Comparison of ENCODE assay signal across 13 cellular contexts in the genomic region with DNA sequence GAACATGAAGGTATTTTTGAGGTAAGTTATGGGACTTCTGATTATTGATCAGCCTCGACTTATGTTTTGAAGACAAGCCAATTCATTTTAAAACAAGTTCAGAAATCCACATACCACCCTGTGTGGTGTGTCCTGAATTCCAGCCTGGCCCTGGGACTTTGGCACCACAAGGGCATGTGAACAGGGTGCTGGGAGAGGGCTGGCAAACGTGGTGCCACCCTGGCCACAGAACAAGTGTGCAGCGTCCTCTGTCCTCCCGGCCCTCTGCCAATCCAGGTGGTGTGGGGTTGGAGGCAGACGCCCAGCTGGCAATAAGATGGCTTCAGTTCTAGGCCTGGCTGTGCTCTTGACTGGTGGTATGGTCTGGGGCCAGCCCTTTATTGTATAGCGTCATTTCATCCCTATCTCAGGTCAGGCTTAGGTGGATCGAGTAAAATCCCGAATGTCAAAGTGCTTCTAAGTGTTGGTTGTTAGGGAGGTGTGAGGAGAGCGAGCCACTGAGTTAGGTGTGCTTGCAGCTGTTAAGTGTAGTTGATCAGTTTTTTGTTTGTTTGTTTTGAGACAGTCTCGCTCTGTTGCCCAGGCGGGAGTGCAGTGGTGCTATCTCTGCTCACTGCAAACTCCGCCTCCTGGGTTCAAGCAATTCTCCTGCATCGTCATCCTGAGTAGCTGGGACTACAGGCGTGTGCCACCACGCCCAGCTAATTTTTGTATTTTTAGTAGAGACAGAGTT.
DNase-seq lines count a peak whose midpoint lies in the region; ATAC-seq and TF ChIP-seq lines count a peak whose summit lies in the region.
"Had no signal": no experiment of that assay in that cellular context is flagged by ENCODE, and none has a peak within 500 bp of the region (broad histone marks: within the 10 kb centered on the region; RNA-seq: fewer than 3 reads in every experiment).

No MANE protein-coding gene starts in this region.

- no peak overlapping the region for H3K4me3 Mint-ChIP-seq in memory B cell
- H3K4me3 Mint-ChIP-seq: CD4-positive, alpha-beta T cell had no signal

- ATAC-seq in left ventricle myocardium superior: peak; percentile 41
- no peak for ATAC-seq in memory B cell (ENCODE audit: low read depth)
- peak; percentile 55 to 79 (median 65) for ATAC-seq in psoas muscle
- no peak for ATAC-seq in esophagus mucosa
- ATAC-seq in HG03520 (IDR thresholded peaks at IDR 0.05; ENCODE audit: unreplicated experiment): no peak
- ATAC-seq: GM12878 had no signal

- DNase-seq in left ventricle myocardium superior: no peak
- DNase-seq in left ventricle myocardium inferior: no peak
- DNase-seq in memory B cell (ENCODE audit: low spot score in 2 of 2): no peak
- peak in 1 of 2 donors; percentile 21 for DNase-seq in psoas muscle
- DNase-seq in HCEC 1CT: no peak
- DNase-seq: ACHN; CD4-positive, alpha-beta T cell; DMS79 had no signal

- H3K9ac ChIP-seq in OCI-LY3 (ENCODE audit: low read length): no peak overlapping the region
- H3K9ac ChIP-seq: BLaER1 treated with 17β-estradiol and CSF1 and Interleukin-3, amounts not matched to agents 10 nM and 100 nM had no signal

- H2AFZ ChIP-seq in OCI-LY3 (ENCODE audit: low read depth, low read length): no peak overlapping the region

- TF ChIP-seq CTCF in left ventricle myocardium inferior (IDR thresholded peaks at IDR 0.05; ENCODE audit: borderline replicate concordance): no peak
- no peak for TF ChIP-seq CTCF in OCI-LY3 (IDR thresholded peaks at IDR 0.05; ENCODE audit: low read depth, low read length)
- TF ChIP-seq CTCF in psoas muscle (IDR thresholded peaks at IDR 0.05): no peak

- no peaks in the 10 kb centered on the region for H3K9me3 ChIP-seq in left ventricle myocardium inferior (replicated peaks)
- no peaks in the 10 kb centered on the region for H3K9me3 ChIP-seq in OCI-LY3 (ENCODE audit: insufficient read depth, low read length)
- no peaks in the 10 kb centered on the region for H3K9me3 ChIP-seq in psoas muscle
- H3K9me3 ChIP-seq: BLaER1 treated with 17β-estradiol and CSF1 and Interleukin-3, amounts not matched to agents 10 nM and 100 nM had no signal

- peaks cover 11% of the 10 kb centered on the region for H3K4me1 Mint-ChIP-seq in memory B cell

- H3K36me3 ChIP-seq in left ventricle myocardium inferior (peaks cover 11% of the 10 kb centered on the region), OCI-LY3 (replicated peaks; ENCODE audit: low read depth, low read length) (peaks cover 37% of the 10 kb centered on the region), psoas muscle (ENCODE audit: insufficient read depth in 1 of 2, low read depth in 1 of 2) (peaks cover 0 to 16% of the 10 kb centered on the region in 2 donors)

- no peaks in the 10 kb centered on the region for H3K27me3 Mint-ChIP-seq in memory B cell
- H3K27me3 Mint-ChIP-seq: CD4-positive, alpha-beta T cell had no signal

- H3K4me1 ChIP-seq in left ventricle myocardium inferior (no peaks in the 10 kb centered on the region), OCI-LY3 (ENCODE audit: low read length) (peaks cover 49% of the 10 kb centered on the region), psoas muscle (peaks cover 13% of the 10 kb centered on the region)

- peaks cover 1% of the 10 kb centered on the region for H3K9me3 Mint-ChIP-seq in memory B cell
- H3K9me3 Mint-ChIP-seq: CD4-positive, alpha-beta T cell had no signal

- H3K27ac ChIP-seq in left ventricle myocardium inferior (replicated peaks) (no peak overlapping the region), OCI-LY3 (ENCODE audit: low read length) (peak overlapping the region; percentile 99; the same call in 1 of the 2 replicates), psoas muscle (no peak overlapping the region)
- H3K27ac ChIP-seq: BLaER1 treated with 17β-estradiol and CSF1 and Interleukin-3, amounts not matched to agents 10 nM and 100 nM had no signal

- H3K79me2 ChIP-seq in OCI-LY3 (ENCODE audit: low read length): peaks cover 22% of the 10 kb centered on the region

- H3K36me3 Mint-ChIP-seq in memory B cell: peaks cover 7% of the 10 kb centered on the region

- 60 to 73% (median 60%) methylated on average over 15 of the region's 15 CpGs for WGBS in psoas muscle, 3 donors

- H3K4me3 ChIP-seq in left ventricle myocardium inferior (no peak overlapping the region), OCI-LY3 (ENCODE audit: low read length) (no peak overlapping the region), psoas muscle (no peak overlapping the region)
- H3K4me3 ChIP-seq: BLaER1 treated with 17β-estradiol and CSF1 and Interleukin-3, amounts not matched to agents 10 nM and 100 nM; GM12878 had no signal

- H4K20me1 ChIP-seq in OCI-LY3 (ENCODE audit: insufficient read depth, low read length): peaks cover 21% of the 10 kb centered on the region; the same call in 1 of the 2 replicates

- H3K27ac Mint-ChIP-seq in memory B cell: peak overlapping the region; percentile 75
- H3K27ac Mint-ChIP-seq: CD4-positive, alpha-beta T cell had no signal

- H3K27me3 ChIP-seq in left ventricle myocardium inferior (ENCODE audit: low read depth) (no peaks in the 10 kb centered on the region), OCI-LY3 (ENCODE audit: low read depth, low read length) (no peaks in the 10 kb centered on the region), psoas muscle (ENCODE audit: insufficient read depth in 3 of 3, low read length in 2 of 3) (no peaks in the 10 kb centered on the region)
- H3K27me3 ChIP-seq: BLaER1 treated with 17β-estradiol and CSF1 and Interleukin-3, amounts not matched to agents 10 nM and 100 nM had no signal

- intact Hi-C loops in left ventricle myocardium superior (cut with micrococcal nuclease) (no loop called here), left ventricle myocardium inferior (cut with micrococcal nuclease) (no loop called here), psoas muscle (cut with DNase I) (no loop called here)

- no peak overlapping the region for H3K4me2 ChIP-seq in OCI-LY3 (ENCODE audit: low read length)

Comparison
In these comparisons a context has a peak if more than half of its experiments do, and no peak if none do; other contexts are left out.
1. ATAC-seq: peak in left ventricle myocardium superior (single experiment) and psoas muscle (4 of 4); none in memory B cell (single experiment), esophagus mucosa (single experiment) and HG03520 (single experiment).